Comparison of ENCODE assay signal across 10 cellular contexts in the genomic region with DNA sequence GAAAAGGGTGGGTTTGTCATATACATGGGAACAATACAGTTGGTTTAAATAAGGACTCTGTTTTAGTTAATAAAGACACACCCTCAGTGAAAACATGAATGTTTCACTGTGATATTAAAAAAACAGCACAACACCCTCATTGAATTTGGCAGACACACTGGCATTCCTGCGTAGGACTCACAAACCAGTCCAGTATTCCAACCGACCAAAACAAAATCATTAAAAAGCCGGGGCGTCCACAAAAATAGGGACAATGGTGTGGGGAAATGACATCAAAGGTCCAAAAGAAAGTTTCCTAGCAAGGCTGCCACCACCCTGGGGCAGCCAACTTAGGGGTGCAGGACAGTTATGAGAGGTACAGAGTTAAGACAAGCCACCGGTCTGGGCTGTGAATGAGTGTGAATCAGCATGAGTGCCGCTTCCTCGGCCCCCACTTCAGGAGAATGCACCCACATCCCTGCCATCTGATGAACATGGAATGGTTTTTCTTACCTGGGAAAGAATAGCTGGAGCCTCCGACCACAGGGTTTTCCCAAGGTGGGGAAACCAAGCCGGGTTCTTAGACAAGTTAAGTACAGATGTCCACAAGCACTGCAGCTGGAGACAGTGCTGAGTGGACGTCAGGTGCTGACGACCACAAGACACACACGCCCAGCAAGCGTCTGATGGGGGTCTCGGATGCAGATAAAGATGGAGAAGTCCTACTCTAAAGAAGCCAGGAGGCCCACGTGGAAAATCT.
DNase-seq lines count a peak whose midpoint lies in the region; ATAC-seq and TF ChIP-seq lines count a peak whose summit lies in the region.
"Had no signal": no experiment of that assay in that cellular context is flagged by ENCODE, and none has a peak within 500 bp of the region (broad histone marks: within the 10 kb centered on the region; RNA-seq: fewer than 3 reads in every experiment).

No MANE protein-coding gene starts in this region.

- DNase-seq in AG20443 (ENCODE audit: low spot score) (peak; percentile 74), left ventricle myocardium superior (no peak), psoas muscle (peak in 1 of 2 donors; percentile 39), SHP77 treated with DMSO at 0.1 percent for 48 hours (lab: John Stamatoyannopoulos, UW) (no peak), NCI-H1092 treated with DMSO at 0.1 percent for 48 hours (lab: John Stamatoyannopoulos, UW) (no peak)
- DNase-seq: activated naive CD4-positive, alpha-beta T cell treated with Interleukin-2 at 50 U/mL for 16 hours; stimulated activated naive CD8-positive, alpha-beta T cell treated with anti-CD3 and anti-CD28 coated beads, Interleukin-15, amount 100 ng/mL, for 72 hours had no signal

- WGBS in psoas muscle, 3 donors, result 74 to 78% (median 78%) methylated on average over 15 of the region's 15 CpGs

- no peaks in the 10 kb centered on the region for H3K27me3 ChIP-seq in psoas muscle (ENCODE audit: insufficient read depth in 3 of 3, low read length in 2 of 3)

- peak overlapping the region; percentile 46 for H3K27ac ChIP-seq in angular gyrus (ENCODE audit: low read depth, low read length)
- H3K27ac ChIP-seq in psoas muscle, result peak overlapping the region; percentile 39

- no peaks in the 10 kb centered on the region for H3K9me3 ChIP-seq in psoas muscle

- peak; percentile 70 for ATAC-seq in left ventricle myocardium superior
- ATAC-seq in psoas muscle, result no peak
- no peak for ATAC-seq in HG03565 (IDR thresholded peaks at IDR 0.05; ENCODE audit: unreplicated experiment)
- ATAC-seq in GM18861 (IDR thresholded peaks at IDR 0.05; ENCODE audit: unreplicated experiment), result no peak
- ATAC-seq: stimulated activated naive CD8-positive, alpha-beta T cell treated with anti-CD3 and anti-CD28 coated beads, Interleukin-15, amount 100 ng/mL, for 72 hours had no signal

- TF ChIP-seq CTCF in psoas muscle (IDR thresholded peaks at IDR 0.05), result no peak

- peaks cover 8 to 77% of the 10 kb centered on the region in 2 donors for H3K36me3 ChIP-seq in psoas muscle (ENCODE audit: insufficient read depth in 1 of 2, low read depth in 1 of 2)

- peaks cover 15% of the 10 kb centered on the region for H3K4me1 ChIP-seq in psoas muscle

- intact Hi-C loops in left ventricle myocardium superior (cut with micrococcal nuclease), result no loop called here
- intact Hi-C loops in psoas muscle (cut with DNase I), result no loop called here

- no peak overlapping the region for H3K4me3 ChIP-seq in psoas muscle
